Comparison of ENCODE assay signal across 7 cellular contexts in the genomic region with DNA sequence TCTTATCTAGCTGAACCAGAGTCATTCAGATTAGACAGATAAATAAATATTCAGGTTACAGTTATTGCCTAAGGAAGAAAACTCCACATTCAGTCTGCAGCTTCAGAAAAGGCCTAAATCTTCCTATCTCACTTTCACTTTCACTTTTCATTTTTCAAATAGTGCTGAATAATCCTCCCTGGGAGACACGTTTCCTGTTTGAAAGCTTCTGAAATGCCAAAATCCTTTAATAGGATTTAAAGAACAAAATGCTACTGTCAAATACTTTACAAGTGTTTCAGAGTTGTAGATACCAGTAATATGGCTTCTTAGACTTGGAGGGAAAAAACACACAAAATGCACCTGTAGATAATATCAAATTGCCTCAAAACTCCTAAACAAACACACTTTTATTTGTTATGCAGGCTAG. TPM values are rescaled to one million over a fixed set of nuclear protein-coding genes. Genes with fewer than 3 reads are reported as not detected.
DNase-seq lines count a peak whose midpoint lies in the region; ATAC-seq and TF ChIP-seq lines count a peak whose summit lies in the region.

No MANE protein-coding gene starts in this region.

- H3K4me3 ChIP-seq in adipocyte (ENCODE audit: low read length): peak overlapping the region; percentile 81
- H3K4me3 ChIP-seq in upper lobe of left lung: peak overlapping the region in 3 of 4 donors; percentile 13 to 42 (median 37)

- no peaks in the 10 kb centered on the region for H3K27me3 ChIP-seq in adipocyte (replicated peaks; ENCODE audit: control insufficient read depth, insufficient read depth, low read length)
- no peaks in the 10 kb centered on the region for H3K27me3 ChIP-seq in upper lobe of left lung

- H3K4me1 ChIP-seq in adipocyte (ENCODE audit: control insufficient read depth, insufficient read depth, low read length): peaks cover 35% of the 10 kb centered on the region
- H3K4me1 ChIP-seq in upper lobe of left lung: peaks cover 37 to 46% (median 45%) of the 10 kb centered on the region in 4 donors

- 0% methylated on average over 1 of the region's 1 CpG for WGBS in upper lobe of left lung, 2 donors

- no peak for TF ChIP-seq POLR2A in upper lobe of left lung (IDR thresholded peaks at IDR 0.05)

- peaks cover 34% of the 10 kb centered on the region for H3K36me3 ChIP-seq in adipocyte (ENCODE audit: control insufficient read depth, insufficient read depth, low read length, severe bottlenecking)
- peaks cover 0 to 38% (median 25%) of the 10 kb centered on the region in 4 donors for H3K36me3 ChIP-seq in upper lobe of left lung

- no peak for TF ChIP-seq EP300 in upper lobe of left lung (IDR thresholded peaks at IDR 0.05)

- peak overlapping the region; percentile 63 to 85 (median 70) for H3K27ac ChIP-seq in upper lobe of left lung

- H3K9me3 ChIP-seq in adipocyte (ENCODE audit: control insufficient read depth, low read length) (no peaks in the 10 kb centered on the region), upper lobe of left lung (no peaks in the 10 kb centered on the region)

- H3K9ac ChIP-seq in adipocyte (ENCODE audit: low read length): peak overlapping the region; percentile 90

- ATAC-seq in upper lobe of left lung (ENCODE audit: low FRiP score in 2 of 2): no peak
- ATAC-seq in GM19035 (IDR thresholded peaks at IDR 0.05; ENCODE audit: unreplicated experiment): no peak

- TF ChIP-seq CTCF in upper lobe of left lung (IDR thresholded peaks at IDR 0.05): no peak

- DNase-seq in EL: peak; percentile 60
- peak; percentile 49 for DNase-seq in LHCN-M2 (ENCODE audit: low read depth)
- peak; percentile 79 for DNase-seq in adipocyte (ENCODE audit: low read depth)
- peak; percentile 44 for DNase-seq in kidney glomerular epithelial cell (lab: John Stamatoyannopoulos, UW)
- no peak for DNase-seq in upper lobe of left lung
- DNase-seq in stimulated activated CD4-positive, alpha-beta T cell treated with anti-CD3 and anti-CD28 coated beads, Interleukin-12 subunit alpha, Interleukin-12 subunit beta, amount 100 ng/mL, for 4 hours: no peak

RNA-seq across cellular contexts. Expression of a gene that starts 3.9 kb away (rescaled TPM):
- total RNA-seq in LHCN-M2 (2014; rRNA removed): 47.5 and 50.5 TPM in 2 replicates
- 92.3 TPM for polyA plus RNA-seq in LHCN-M2 (2012)
- 10 to 100 TPM; 17.8 to 45.6 (median 38.7) TPM for total RNA-seq in upper lobe of left lung

Comparison
In these comparisons a context has a peak if more than half of its experiments do, and no peak if none do; other contexts are left out.
1. DNase-seq: peak in EL (single experiment), LHCN-M2 (single experiment), adipocyte (single experiment) and kidney glomerular epithelial cell (single experiment); none in upper lobe of left lung (0 of 2) and stimulated activated CD4-positive, alpha-beta T cell treated with anti-CD3 and anti-CD28 coated beads, Interleukin-12 subunit alpha, Interleukin-12 subunit beta, amount 100 ng/mL, for 4 hours (single experiment).